ENCODE assay signal across 35 cellular contexts in genomic region chr2:110682872-110683271, GRCh38. TPM values are rescaled to one million over a fixed set of nuclear protein-coding genes. Genes with fewer than 3 reads are reported as not detected.
"Had no signal": no experiment of that assay in that cellular context is flagged by ENCODE, and none has a peak within 500 bp of the region (broad histone marks: within the 10 kb centered on the region; RNA-seq: fewer than 3 reads in every experiment).

No MANE protein-coding gene starts in this region.

- H3K27ac Mint-ChIP-seq: activated CD4-positive, alpha-beta memory T cell treated with anti-CD3 and anti-CD28 coated beads for 36 hours; activated CD4-positive, alpha-beta T cell treated with anti-CD3 and anti-CD28 coated beads for 36 hours; activated CD4-positive, alpha-beta T cell treated with anti-CD3 and anti-CD28 coated beads, Interleukin-2, amount 10 ng/mL, durations not matched to agents 24 days and 14 days; activated CD8-positive, alpha-beta memory T cell treated with anti-CD3 and anti-CD28 coated beads, Interleukin-2, amount 10 ng/mL, durations not matched to agents 7 days and 5 days; activated CD8-positive, alpha-beta T cell treated with anti-CD3 and anti-CD28 coated beads, Interleukin-2, amount 10 ng/mL, durations not matched to agents 7 days and 5 days; activated naive CD4-positive, alpha-beta T cell treated with anti-CD3 and anti-CD28 coated beads for 36 hours; activated naive CD4-positive, alpha-beta T cell treated with anti-CD3 and anti-CD28 coated beads, Interleukin-2, amount 50 U/mL, for 24 hours; activated naive CD8-positive, alpha-beta T cell treated with anti-CD3 and anti-CD28 coated beads for 36 hours; activated naive CD8-positive, alpha-beta T cell treated with anti-CD3 and anti-CD28 coated beads, Interleukin-2, amount 50 U/mL, for 24 hours; activated T-helper 1 cell treated with anti-CD3 and anti-CD28 coated beads, Interleukin-12 subunit alpha, Interleukin-12 subunit beta, Interleukin-2, Interleukin-4 antibody, amounts not matched to agents 30 ng/mL and 10 ng/mL and 1 ng/mL, durations not matched to agents 14 hours and 24 hours and 36 hours; activated T-helper 2 cell treated with anti-CD3 and anti-CD28 coated beads, Interferon-gamma antibody, Interleukin-2, Interleukin-4, amounts not matched to agents 10 μg/mL and 5 μg/mL and 100 μg/mL, durations not matched to agents 14 hours and 24 hours and 36 hours; effector memory CD8-positive, alpha-beta T cell; T-helper 17 cell had no signal

- H3K9me3 Mint-ChIP-seq: activated naive CD4-positive, alpha-beta T cell treated with anti-CD3 and anti-CD28 coated beads, Interleukin-2, amount 50 U/mL, for 24 hours had no signal

- FAIRE-seq: colon had no signal

- H3K9me3 ChIP-seq: adrenal gland, body of pancreas, gastrocnemius medialis had no signal

- H3K27ac ChIP-seq: adrenal gland, body of pancreas, esophagus muscularis mucosa, foreskin keratinocyte, gastrocnemius medialis, heart left ventricle had no signal

- H3K27me3 Mint-ChIP-seq: activated naive CD4-positive, alpha-beta T cell treated with anti-CD3 and anti-CD28 coated beads, Interleukin-2, amount 50 U/mL, for 24 hours; effector memory CD8-positive, alpha-beta T cell had no signal

- H3K36me3 ChIP-seq: adrenal gland, esophagus muscularis mucosa, gastrocnemius medialis, heart left ventricle had no signal

- ATAC-seq: activated CD4-positive, alpha-beta T cell treated with anti-CD3 and anti-CD28 coated beads for 36 hours; activated CD8-positive, alpha-beta memory T cell treated with anti-CD3 and anti-CD28 coated beads, Interleukin-2, amount 10 ng/mL, durations not matched to agents 7 days and 5 days; activated CD8-positive, alpha-beta T cell treated with anti-CD3 and anti-CD28 coated beads, Interleukin-2, amount 10 ng/mL, durations not matched to agents 7 days and 5 days; activated naive CD8-positive, alpha-beta T cell treated with anti-CD3 and anti-CD28 coated beads, Interleukin-2, amount 50 U/mL, for 24 hours; body of pancreas; effector memory CD8-positive, alpha-beta T cell; foreskin keratinocyte; gastrocnemius medialis; heart left ventricle; T-helper 17 cell had no signal

- H3K27me3 ChIP-seq: adrenal gland, body of pancreas, esophagus muscularis mucosa, gastrocnemius medialis, heart left ventricle had no signal

- DNase-seq: activated CD4-positive, alpha-beta memory T cell treated with anti-CD3 and anti-CD28 coated beads for 36 hours; activated CD4-positive, alpha-beta T cell treated with anti-CD3 and anti-CD28 coated beads for 36 hours; activated CD4-positive, CD25-positive, alpha-beta regulatory T cell; activated CD4-positive, CD25-positive, alpha-beta regulatory T cell treated with anti-CD3 and anti-CD28 coated beads, Interleukin-2, amount 50 U/mL, for 72 hours; activated CD8-positive, alpha-beta memory T cell treated with anti-CD3 and anti-CD28 coated beads, Interleukin-2, amount 10 ng/mL, durations not matched to agents 7 days and 5 days; activated CD8-positive, alpha-beta memory T cell treated with anti-CD3 and anti-CD28 coated beads, Interleukin-2, amount 50 U/mL, for 4 hours; activated CD8-positive, alpha-beta T cell treated with anti-CD3 and anti-CD28 coated beads, Interleukin-2, amount 10 ng/mL, durations not matched to agents 7 days and 5 days; activated effector memory CD4-positive, alpha-beta T cell treated with anti-CD3 and anti-CD28 coated beads, Interleukin-2, amount 50 U/mL, for 16 hours; activated naive CD4-positive, alpha-beta T cell treated with anti-CD3 and anti-CD28 coated beads for 36 hours; activated naive CD8-positive, alpha-beta T cell treated with anti-CD3 and anti-CD28 coated beads for 36 hours; activated naive CD8-positive, alpha-beta T cell treated with anti-CD3 and anti-CD28 coated beads, Interleukin-2, amount 50 U/mL, for 24 hours; activated T-cell treated with anti-CD3 and anti-CD28 coated beads, Interleukin-2, amount 50 U/mL, for 1 hour; activated T-cell treated with anti-CD3 and anti-CD28 coated beads, Interleukin-2, amount 50 U/mL, for 48 hours; adrenal gland; amygdala; aorta; body of pancreas; caudate nucleus; cortex of kidney; dermis blood vessel endothelial cell; effector CD4-positive, alpha-beta T cell; effector memory CD8-positive, alpha-beta T cell; erythroblast; foreskin keratinocyte; gastrocnemius medialis; glutamatergic neuron; heart left ventricle; T-helper 17 cell had no signal

- H3K4me3 ChIP-seq: adrenal gland, body of pancreas, esophagus muscularis mucosa, gastrocnemius medialis, heart left ventricle had no signal

- H3K4me3 Mint-ChIP-seq: activated CD4-positive, alpha-beta memory T cell treated with anti-CD3 and anti-CD28 coated beads for 36 hours; activated CD4-positive, alpha-beta T cell treated with anti-CD3 and anti-CD28 coated beads for 36 hours; activated CD4-positive, alpha-beta T cell treated with anti-CD3 and anti-CD28 coated beads, Interleukin-2, amount 10 ng/mL, durations not matched to agents 24 days and 14 days; activated CD8-positive, alpha-beta memory T cell treated with anti-CD3 and anti-CD28 coated beads, Interleukin-2, amount 10 ng/mL, durations not matched to agents 7 days and 5 days; activated CD8-positive, alpha-beta T cell treated with anti-CD3 and anti-CD28 coated beads, Interleukin-2, amount 10 ng/mL, durations not matched to agents 7 days and 5 days; activated naive CD4-positive, alpha-beta T cell treated with anti-CD3 and anti-CD28 coated beads for 36 hours; activated naive CD4-positive, alpha-beta T cell treated with anti-CD3 and anti-CD28 coated beads, Interleukin-2, amount 50 U/mL, for 24 hours; activated naive CD8-positive, alpha-beta T cell treated with anti-CD3 and anti-CD28 coated beads for 36 hours; activated naive CD8-positive, alpha-beta T cell treated with anti-CD3 and anti-CD28 coated beads, Interleukin-2, amount 50 U/mL, for 24 hours; activated T-helper 1 cell treated with anti-CD3 and anti-CD28 coated beads, Interleukin-12 subunit alpha, Interleukin-12 subunit beta, Interleukin-2, Interleukin-4 antibody, amounts not matched to agents 30 ng/mL and 10 ng/mL and 1 ng/mL, durations not matched to agents 14 hours and 24 hours and 36 hours; effector memory CD8-positive, alpha-beta T cell; T-helper 17 cell had no signal

- H3K36me3 Mint-ChIP-seq: activated naive CD4-positive, alpha-beta T cell treated with anti-CD3 and anti-CD28 coated beads, Interleukin-2, amount 50 U/mL, for 24 hours; activated naive CD8-positive, alpha-beta T cell treated with anti-CD3 and anti-CD28 coated beads for 36 hours had no signal

RNA-seq across cellular contexts. Expression of gene BUB1, which starts 5.0 kb away (rescaled TPM):
- total RNA-seq: body of pancreas had no signal

RNA-seq across cellular contexts. Expression of gene ACOXL, which starts 49.5 kb away (rescaled TPM):
- total RNA-seq: activated CD8-positive, alpha-beta T cell treated with anti-CD3 and anti-CD28 coated beads, Interleukin-2, amount 10 ng/mL, durations not matched to agents 7 days and 5 days; activated naive CD4-positive, alpha-beta T cell treated with anti-CD3 and anti-CD28 coated beads for 36 hours; activated naive CD8-positive, alpha-beta T cell treated with anti-CD3 and anti-CD28 coated beads for 36 hours; aorta; chondrocyte; dermis blood vessel endothelial cell; esophagus muscularis mucosa; gastrocnemius medialis; T-helper 17 cell had no signal
- polyA plus RNA-seq: heart left ventricle had no signal
